In genomic region chr10:96288151-96288621, GRCh38 we compare ENCODE assay signal across 9 cellular contexts. TPM values are rescaled to one million over a fixed set of nuclear protein-coding genes. Genes with fewer than 3 reads are reported as not detected.
DNase-seq lines count a peak whose midpoint lies in the region; ATAC-seq and TF ChIP-seq lines count a peak whose summit lies in the region.
"Had no signal": no experiment of that assay in that cellular context is flagged by ENCODE, and none has a peak within 500 bp of the region (broad histone marks: within the 10 kb centered on the region; RNA-seq: fewer than 3 reads in every experiment).

No MANE protein-coding gene starts in this region.

- H3K79me2 ChIP-seq in Karpas-422 (ENCODE audit: low read length), result no peaks in the 10 kb centered on the region

- H3K9me2 ChIP-seq in Karpas-422 (replicated peaks; ENCODE audit: insufficient read depth, low read length), result no peaks in the 10 kb centered on the region

- H4K20me1 ChIP-seq in Karpas-422 (ENCODE audit: insufficient read depth, low read depth, low read length), result no peaks in the 10 kb centered on the region

- no peaks in the 10 kb centered on the region for H3K9me3 ChIP-seq in Karpas-422 (ENCODE audit: low read length)

- peak overlapping the region; percentile 91 to 99 (median 94) for H3K27ac Mint-ChIP-seq in nephron
- H3K27ac Mint-ChIP-seq in stimulated activated effector memory CD8-positive, alpha-beta T cell treated with anti-CD3 and anti-CD28 coated beads, Interleukin-12 subunit alpha, Interleukin-12 subunit beta, amount 100 ng/mL, for 72 hours, result no peak overlapping the region

- ATAC-seq in GM18517 (IDR thresholded peaks at IDR 0.05; ENCODE audit: unreplicated experiment) (peak; percentile 70), GM21723 (IDR thresholded peaks at IDR 0.05; ENCODE audit: unreplicated experiment) (peak; percentile 59)
- no peak for ATAC-seq in stimulated activated effector memory CD8-positive, alpha-beta T cell treated with anti-CD3 and anti-CD28 coated beads, Interleukin-12 subunit alpha, Interleukin-12 subunit beta, amount 100 ng/mL, for 72 hours

- no peaks in the 10 kb centered on the region for H3K36me3 Mint-ChIP-seq in nephron (ENCODE audit: low read depth)
- no peaks in the 10 kb centered on the region for H3K36me3 Mint-ChIP-seq in stimulated activated effector memory CD8-positive, alpha-beta T cell treated with anti-CD3 and anti-CD28 coated beads, Interleukin-12 subunit alpha, Interleukin-12 subunit beta, amount 100 ng/mL, for 72 hours

- DNase-seq in Karpas-422, result peak; percentile 84
- DNase-seq in stimulated activated effector memory CD8-positive, alpha-beta T cell treated with anti-CD3 and anti-CD28 coated beads, Interleukin-12 subunit alpha, Interleukin-12 subunit beta, amount 100 ng/mL, for 72 hours (ENCODE audit: low spot score in 2 of 2), result no peak
- no peak for DNase-seq in activated gamma-delta T cell (lab: John Stamatoyannopoulos, UW)
- DNase-seq in occipital lobe (lab: John Stamatoyannopoulos, UW), result no peak
- no peak for DNase-seq in NCI-H82 (lab: John Stamatoyannopoulos, UW)

- peaks cover 82% of the 10 kb centered on the region for H3K4me1 ChIP-seq in Karpas-422 (ENCODE audit: low read length)

- H3K36me3 ChIP-seq in Karpas-422 (ENCODE audit: insufficient read depth, low read length), result no peaks in the 10 kb centered on the region

- H3K27ac ChIP-seq in Karpas-422 (ENCODE audit: low read length), result peak overlapping the region; percentile 100

- H3K9me3 Mint-ChIP-seq in nephron, result no peaks in the 10 kb centered on the region
- no peaks in the 10 kb centered on the region for H3K9me3 Mint-ChIP-seq in stimulated activated effector memory CD8-positive, alpha-beta T cell treated with anti-CD3 and anti-CD28 coated beads, Interleukin-12 subunit alpha, Interleukin-12 subunit beta, amount 100 ng/mL, for 72 hours

- H3K9ac ChIP-seq in Karpas-422 (ENCODE audit: low read length), result peak overlapping the region; percentile 75

- H3K4me3 ChIP-seq in Karpas-422 (ENCODE audit: low read length), result peak overlapping the region; percentile 51; the same call in 1 of the 2 replicates

- peak overlapping the region in 1 of 3 experiments; percentile 40 for H3K4me3 Mint-ChIP-seq in nephron
- no peak overlapping the region for H3K4me3 Mint-ChIP-seq in stimulated activated effector memory CD8-positive, alpha-beta T cell treated with anti-CD3 and anti-CD28 coated beads, Interleukin-12 subunit alpha, Interleukin-12 subunit beta, amount 100 ng/mL, for 72 hours

- H3K27me3 Mint-ChIP-seq in nephron (ENCODE audit: low read depth), result peaks cover 4% of the 10 kb centered on the region

- H3K27me3 ChIP-seq in Karpas-422 (ENCODE audit: low read length), result no peaks in the 10 kb centered on the region

- H3K4me1 Mint-ChIP-seq in nephron, result peaks cover 21% of the 10 kb centered on the region
- H3K4me1 Mint-ChIP-seq in stimulated activated effector memory CD8-positive, alpha-beta T cell treated with anti-CD3 and anti-CD28 coated beads, Interleukin-12 subunit alpha, Interleukin-12 subunit beta, amount 100 ng/mL, for 72 hours, result no peaks in the 10 kb centered on the region

- peak overlapping the region; percentile 78 for H3K4me2 ChIP-seq in Karpas-422 (ENCODE audit: low read depth, low read length, poor library complexity, severe bottlenecking)

- H2AFZ ChIP-seq in Karpas-422 (ENCODE audit: low read length), result no peak overlapping the region

- no peak for TF ChIP-seq CTCF in nephron (IDR thresholded peaks at IDR 0.05; ENCODE audit: unreplicated experiment in 3 of 3)

RNA-seq across cellular contexts. Expression of gene DNTT, which starts 16.0 kb away (rescaled TPM):
- not detected in 2 replicates for total RNA-seq in Karpas-422 (2014; rRNA removed; shearing (Covaris generic); ENCODE audit: low replicate concordance)
- total RNA-seq in occipital lobe, result not detected
- total RNA-seq: M059J had no signal

RNA-seq across cellular contexts. Expression of gene BLNK, which starts 16.8 kb away (rescaled TPM):
- 51.7 and 99.1 TPM in 2 replicates for total RNA-seq in Karpas-422 (2014; rRNA removed; shearing (Covaris generic); ENCODE audit: low replicate concordance)
- 0.78 TPM for total RNA-seq in occipital lobe
- total RNA-seq: M059J had no signal

Comparison
In these comparisons a context has a peak if more than half of its experiments do, and no peak if none do; other contexts are left out.
1. RNA of gene BLNK, which starts 16.8 kb away (total RNA-seq): 51.7 to 99.1 TPM in Karpas-422; 0.78 TPM in occipital lobe (single experiment); every median in the first group is over 10 times any median in the second.